Comparison of ENCODE assay signal across 10 cellular contexts in genomic region chr5:139384591-139385051, GRCh38. TPM values are rescaled to one million over a fixed set of nuclear protein-coding genes. Genes with fewer than 3 reads are reported as not detected.
DNase-seq lines count a peak whose midpoint lies in the region; ATAC-seq and TF ChIP-seq lines count a peak whose summit lies in the region.
"Had no signal": no experiment of that assay in that cellular context is flagged by ENCODE, and none has a peak within 500 bp of the region (broad histone marks: within the 10 kb centered on the region; RNA-seq: fewer than 3 reads in every experiment).

No MANE protein-coding gene starts in this region.

- no peaks in the 10 kb centered on the region for H3K27me3 ChIP-seq in heart left ventricle
- H3K27me3 ChIP-seq in mucosa of rectum (ENCODE audit: control insufficient read depth in 2 of 2, insufficient read depth in 2 of 2, low read length in 2 of 2), result no peaks in the 10 kb centered on the region
- no peaks in the 10 kb centered on the region for H3K27me3 ChIP-seq in uterus

- H3K9me3 ChIP-seq in heart left ventricle (no peaks in the 10 kb centered on the region), mucosa of rectum (ENCODE audit: control insufficient read depth in 2 of 2, low read length in 2 of 2) (no peaks in the 10 kb centered on the region), uterus (no peaks in the 10 kb centered on the region)

- ATAC-seq in heart left ventricle (no peak), Right ventricle myocardium superior (ENCODE audit: poor library complexity) (no peak), HG03469 (IDR thresholded peaks at IDR 0.05; ENCODE audit: unreplicated experiment) (no peak)

- H3K4me3 ChIP-seq in heart left ventricle (peak overlapping the region in 10 of 12 donors; percentile 25 to 60 (median 44)), mucosa of rectum (ENCODE audit: low read length in 2 of 2) (peak overlapping the region; percentile 69 to 76), uterus (peak overlapping the region in 1 of 2 donors; percentile 22)

- TF ChIP-seq POLR2A in heart left ventricle (IDR thresholded peaks at IDR 0.05) (no peak), uterus (IDR thresholded peaks at IDR 0.05) (no peak)

- peaks cover 0 to 42% (median 23%) of the 10 kb centered on the region in 12 donors for H3K4me1 ChIP-seq in heart left ventricle
- H3K4me1 ChIP-seq in mucosa of rectum (ENCODE audit: control insufficient read depth in 2 of 2, insufficient read depth in 2 of 2, low read length in 2 of 2), result peaks cover 46 to 51% of the 10 kb centered on the region in 2 donors
- no peaks in the 10 kb centered on the region for H3K4me1 ChIP-seq in uterus

- peak overlapping the region; percentile 49 to 65 for H3K9ac ChIP-seq in mucosa of rectum (ENCODE audit: low read depth in 1 of 2, low read length in 2 of 2)

- 70 to 78% (median 74%) methylated on average over 9 of the region's 9 CpGs for WGBS in heart left ventricle, 4 donors

- peak in 1 of 5 donors; percentile 15 for DNase-seq in heart left ventricle
- DNase-seq in Right ventricle myocardium superior, result no peak
- DNase-seq in activated T-helper 1 cell treated with anti-CD3 and anti-CD28 coated beads, Interleukin-12 subunit alpha, Interleukin-12 subunit beta, Interleukin-2, Interleukin-4 antibody, amounts not matched to agents 30 ng/mL and 10 ng/mL and 1 ng/mL, durations not matched to agents 14 hours and 24 hours and 36 hours (ENCODE audit: low spot score), result no peak
- DNase-seq in uterus, result no peak
- DNase-seq in HK-2 (ENCODE audit: unreplicated experiment), result no peak
- no peak for DNase-seq in islet precursor cell

- H3K4me3 Mint-ChIP-seq in activated T-helper 1 cell treated with anti-CD3 and anti-CD28 coated beads, Interleukin-12 subunit alpha, Interleukin-12 subunit beta, Interleukin-2, Interleukin-4 antibody, amounts not matched to agents 30 ng/mL and 10 ng/mL and 1 ng/mL, durations not matched to agents 14 hours and 24 hours and 36 hours, result peak overlapping the region; percentile 68

- H3K27ac ChIP-seq in heart left ventricle (peak overlapping the region in 11 of 12 donors; percentile 22 to 84 (median 68)), mucosa of rectum (ENCODE audit: low read depth in 2 of 2, low read length in 2 of 2) (peak overlapping the region; percentile 40 to 63), uterus (peak overlapping the region; percentile 54 to 68)

- H3K27me3 Mint-ChIP-seq in activated T-helper 1 cell treated with anti-CD3 and anti-CD28 coated beads, Interleukin-12 subunit alpha, Interleukin-12 subunit beta, Interleukin-2, Interleukin-4 antibody, amounts not matched to agents 30 ng/mL and 10 ng/mL and 1 ng/mL, durations not matched to agents 14 hours and 24 hours and 36 hours (ENCODE audit: insufficient read depth), result no peaks in the 10 kb centered on the region

- peaks cover 58% of the 10 kb centered on the region for H3K4me1 Mint-ChIP-seq in activated T-helper 1 cell treated with anti-CD3 and anti-CD28 coated beads, Interleukin-12 subunit alpha, Interleukin-12 subunit beta, Interleukin-2, Interleukin-4 antibody, amounts not matched to agents 30 ng/mL and 10 ng/mL and 1 ng/mL, durations not matched to agents 14 hours and 24 hours and 36 hours (ENCODE audit: low read depth)

- TF ChIP-seq CTCF in heart left ventricle (IDR thresholded peaks at IDR 0.05) (no peak), uterus (IDR thresholded peaks at IDR 0.05) (no peak)

- H3K9me3 Mint-ChIP-seq in activated T-helper 1 cell treated with anti-CD3 and anti-CD28 coated beads, Interleukin-12 subunit alpha, Interleukin-12 subunit beta, Interleukin-2, Interleukin-4 antibody, amounts not matched to agents 30 ng/mL and 10 ng/mL and 1 ng/mL, durations not matched to agents 14 hours and 24 hours and 36 hours, result no peaks in the 10 kb centered on the region

- peaks cover 0 to 3% (median 0%) of the 10 kb centered on the region in 9 donors for H3K36me3 ChIP-seq in heart left ventricle
- no peaks in the 10 kb centered on the region for H3K36me3 ChIP-seq in mucosa of rectum (ENCODE audit: control insufficient read depth in 2 of 2, insufficient read depth in 2 of 2, low read length in 2 of 2)
- no peaks in the 10 kb centered on the region for H3K36me3 ChIP-seq in uterus

- intact Hi-C loops in heart left ventricle (cut with DNase I) (loop anchor here in 1 of 10 donors (5.0 kb wide), 1 partner anchor 38 kb away; no protein-coding TSS in a partner anchor), Right ventricle myocardium superior (cut with DNase I) (no loop called here), uterus (cut with DNase I; ENCODE audit: low total_unique reads) (no loop called here)
- intact Hi-C loops in activated T-helper 1 cell treated with anti-CD3 and anti-CD28 coated beads, Interleukin-12 subunit alpha, Interleukin-12 subunit beta, Interleukin-2, Interleukin-4 antibody, amounts not matched to agents 30 ng/mL and 10 ng/mL and 1 ng/mL, durations not matched to agents 14 hours and 24 hours and 36 hours (cut with micrococcal nuclease), result loop anchor here (2.0 kb wide), 1 partner anchor 14 kb away; no protein-coding TSS in a partner anchor

- H3K27ac Mint-ChIP-seq in activated T-helper 1 cell treated with anti-CD3 and anti-CD28 coated beads, Interleukin-12 subunit alpha, Interleukin-12 subunit beta, Interleukin-2, Interleukin-4 antibody, amounts not matched to agents 30 ng/mL and 10 ng/mL and 1 ng/mL, durations not matched to agents 14 hours and 24 hours and 36 hours, result peak overlapping the region; percentile 86

- H3K36me3 Mint-ChIP-seq in activated T-helper 1 cell treated with anti-CD3 and anti-CD28 coated beads, Interleukin-12 subunit alpha, Interleukin-12 subunit beta, Interleukin-2, Interleukin-4 antibody, amounts not matched to agents 30 ng/mL and 10 ng/mL and 1 ng/mL, durations not matched to agents 14 hours and 24 hours and 36 hours (ENCODE audit: low read depth), result peaks cover 6% of the 10 kb centered on the region

RNA-seq across cellular contexts. Expression of gene SLC23A1, which starts 1.5 kb away (rescaled TPM):
- total RNA-seq in heart left ventricle (not detected), Right ventricle myocardium superior (not detected), uterus (1 to 10 TPM in 2 of 4 donors, under 1 TPM in 1, not detected in 1; 0.30 to 5.5 (median 1.0) TPM)
- not detected for polyA plus RNA-seq in heart left ventricle
- total RNA-seq in activated T-helper 1 cell treated with anti-CD3 and anti-CD28 coated beads, Interleukin-12 subunit alpha, Interleukin-12 subunit beta, Interleukin-2, Interleukin-4 antibody, amounts not matched to agents 30 ng/mL and 10 ng/mL and 1 ng/mL, durations not matched to agents 14 hours and 24 hours and 36 hours, result 1.4 and 1.5 TPM in 2 replicates
- total RNA-seq: epithelial cell of proximal tubule, myocyte had no signal

RNA-seq across cellular contexts. Expression of gene MZB1, which starts 5.1 kb away (rescaled TPM):
- total RNA-seq in heart left ventricle, result 1 to 10 TPM in 3 of 9 donors, under 1 TPM in 4, not detected in 2; 0.31 to 5.2 (median 0.97) TPM
- polyA plus RNA-seq in heart left ventricle, result under 1 TPM; 0.33 to 0.72 TPM
- 0.70 TPM for total RNA-seq in Right ventricle myocardium superior
- 38.1 and 38.8 TPM in 2 replicates for total RNA-seq in activated T-helper 1 cell treated with anti-CD3 and anti-CD28 coated beads, Interleukin-12 subunit alpha, Interleukin-12 subunit beta, Interleukin-2, Interleukin-4 antibody, amounts not matched to agents 30 ng/mL and 10 ng/mL and 1 ng/mL, durations not matched to agents 14 hours and 24 hours and 36 hours
- total RNA-seq in uterus, result 1 to 10 TPM in 2 of 4 donors, not detected in 2; 1.3 to 5.6 TPM
- total RNA-seq: epithelial cell of proximal tubule had no signal

RNA-seq across cellular contexts. Expression of gene PROB1, which starts 10.3 kb away (rescaled TPM):
- total RNA-seq in heart left ventricle, result 10 to 100 TPM; 26.6 to 63.4 (median 38.1) TPM
- polyA plus RNA-seq in heart left ventricle, result 10 to 100 TPM; 18.9 to 34.3 TPM
- total RNA-seq in Right ventricle myocardium superior, result 50.3 TPM
- total RNA-seq in activated T-helper 1 cell treated with anti-CD3 and anti-CD28 coated beads, Interleukin-12 subunit alpha, Interleukin-12 subunit beta, Interleukin-2, Interleukin-4 antibody, amounts not matched to agents 30 ng/mL and 10 ng/mL and 1 ng/mL, durations not matched to agents 14 hours and 24 hours and 36 hours, result 9.1 and 9.3 TPM in 2 replicates
- 1 to 10 TPM in 3 of 4 donors, not detected in 1; 1.5 to 8.3 (median 1.7) TPM for total RNA-seq in uterus

RNA-seq across cellular contexts. Expression of gene SPATA24, which starts 19.3 kb away (rescaled TPM):
- total RNA-seq in heart left ventricle (10 to 100 TPM; 10.7 to 25.9 (median 16.0) TPM), Right ventricle myocardium superior (17.1 TPM), uterus (1 to 10 TPM in 2 of 4 donors, not detected in 2; 2.4 to 3.4 TPM)
- 10 to 100 TPM; 12.6 to 37.8 TPM for polyA plus RNA-seq in heart left ventricle
- 4.1 and 5.3 TPM in 2 replicates for total RNA-seq in activated T-helper 1 cell treated with anti-CD3 and anti-CD28 coated beads, Interleukin-12 subunit alpha, Interleukin-12 subunit beta, Interleukin-2, Interleukin-4 antibody, amounts not matched to agents 30 ng/mL and 10 ng/mL and 1 ng/mL, durations not matched to agents 14 hours and 24 hours and 36 hours

RNA-seq across cellular contexts. Expression of gene PAIP2, which starts 43.0 kb away (rescaled TPM):
- total RNA-seq in heart left ventricle, result 100 to 1,000 TPM; 111 to 154 (median 132) TPM
- polyA plus RNA-seq in heart left ventricle, result 100 to 1,000 TPM in 1 of 2 donors, 10 to 100 TPM in 1; 93.2 to 138 TPM
- 142 TPM for total RNA-seq in Right ventricle myocardium superior
- 88.4 and 97.3 TPM in 2 replicates for total RNA-seq in activated T-helper 1 cell treated with anti-CD3 and anti-CD28 coated beads, Interleukin-12 subunit alpha, Interleukin-12 subunit beta, Interleukin-2, Interleukin-4 antibody, amounts not matched to agents 30 ng/mL and 10 ng/mL and 1 ng/mL, durations not matched to agents 14 hours and 24 hours and 36 hours
- total RNA-seq in uterus, result 100 to 1,000 TPM in 1 of 4 donors, 10 to 100 TPM in 3; 43.5 to 144 (median 87.7) TPM
